ENCODE assay signal across 13 cellular contexts in the genomic region with DNA sequence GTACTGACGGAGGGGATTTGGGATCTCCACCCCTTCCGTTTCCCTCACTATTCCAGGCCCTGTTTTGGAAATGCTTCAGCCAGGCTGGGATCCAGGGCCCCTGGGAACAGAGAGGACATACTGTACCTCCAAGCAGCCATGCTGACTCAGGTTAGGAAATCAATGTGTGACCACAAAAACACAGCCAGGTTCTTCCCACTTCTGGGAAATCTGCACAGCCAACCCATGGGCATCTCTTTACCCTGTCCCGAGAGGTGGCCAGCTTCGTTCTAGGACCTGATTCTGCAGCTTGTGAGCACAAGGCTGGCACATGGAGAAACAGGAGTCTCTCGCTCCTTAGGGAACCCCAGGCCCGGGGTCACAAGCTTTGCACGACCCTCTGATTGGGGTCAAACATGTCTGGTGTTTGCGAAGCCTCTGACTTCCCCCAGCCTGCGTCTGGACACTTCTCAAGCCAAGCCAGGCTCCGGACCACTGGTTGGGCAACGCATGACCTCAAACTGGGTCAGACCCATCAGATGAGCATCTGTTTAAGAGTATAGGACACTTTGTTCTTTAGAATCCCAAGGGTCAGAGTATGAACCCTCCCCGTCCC. TPM values are rescaled to one million over a fixed set of nuclear protein-coding genes. Genes with fewer than 3 reads are reported as not detected.
DNase-seq lines count a peak whose midpoint lies in the region; ATAC-seq and TF ChIP-seq lines count a peak whose summit lies in the region.
"Had no signal": no experiment of that assay in that cellular context is flagged by ENCODE, and none has a peak within 500 bp of the region (broad histone marks: within the 10 kb centered on the region; RNA-seq: fewer than 3 reads in every experiment).

No MANE protein-coding gene starts in this region.

- WGBS in lung, 2 donors, result 77 to 78% methylated on average over 12 of the region's 12 CpGs
- WGBS in tibial nerve, 2 donors, result 38 to 53% methylated on average over 12 of the region's 12 CpGs

- peak; percentile 66 to 92 for TF ChIP-seq EP300 in tibial nerve (IDR thresholded peaks at IDR 0.05)

- DNase-seq in astrocyte of the hippocampus (ENCODE audit: low read depth, low spot score) (peak; percentile 71), foreskin fibroblast (peak; percentile 62 to 72), lung (ENCODE audit: low spot score) (peak; percentile 29), tibial nerve (ENCODE audit: low spot score in 2 of 2) (peak; percentile 75 to 90), NOMO-1 treated with dmso at 0.1 percent for 144 hours (lab: John Stamatoyannopoulos, UW; ENCODE audit: unreplicated experiment) (no peak), NCI-H1694 treated with DMSO at 0.1 percent for 48 hours (lab: John Stamatoyannopoulos, UW) (no peak)
- no peak for DNase-seq in stimulated activated CD4-positive, alpha-beta T cell treated with anti-CD3 and anti-CD28 coated beads, Interleukin-4, amount 100 ng/mL, for 24 hours
- DNase-seq: activated CD4-positive, alpha-beta T cell treated with anti-CD3 and anti-CD28 coated beads for 4 hours; CD4-positive, alpha-beta T cell; GOT3; T-cell had no signal

- TF ChIP-seq POLR2A in tibial nerve (IDR thresholded peaks at IDR 0.05), result no peak

- ATAC-seq in lung (ENCODE audit: insufficient read depth, low FRiP score) (no peak), HG02610 (IDR thresholded peaks at IDR 0.05; ENCODE audit: unreplicated experiment) (no peak)
- ATAC-seq: T-cell had no signal

- no peaks in the 10 kb centered on the region for H3K36me3 ChIP-seq in lung (ENCODE audit: control insufficient read depth in 2 of 2, insufficient read depth in 2 of 2, low read length in 2 of 2)
- H3K36me3 ChIP-seq in tibial nerve, result no peaks in the 10 kb centered on the region

- TF ChIP-seq CTCF in foreskin fibroblast (IDR thresholded peaks at IDR 0.05; ENCODE audit: low read depth, low read length), result no peak
- no peak for TF ChIP-seq CTCF in lung (IDR thresholded peaks at IDR 0.05; ENCODE audit: control extremely low read depth, extremely low read depth)
- peak in 1 of 5 experiments; percentile 9 for TF ChIP-seq CTCF in tibial nerve (IDR thresholded peaks at IDR 0.05)

- H3K9me3 ChIP-seq in lung (ENCODE audit: control insufficient read depth in 2 of 2, insufficient read depth in 1 of 2, low read length in 1 of 2), result no peaks in the 10 kb centered on the region
- H3K9me3 ChIP-seq in tibial nerve, result no peaks in the 10 kb centered on the region

- H3K27me3 ChIP-seq in lung (ENCODE audit: control insufficient read depth, insufficient read depth) (no peaks in the 10 kb centered on the region), tibial nerve (no peaks in the 10 kb centered on the region)

- no peak overlapping the region for H3K27ac ChIP-seq in lung (ENCODE audit: low read depth in 1 of 2, low read length in 1 of 2)
- peak overlapping the region in 1 of 4 donors; percentile 81 for H3K27ac ChIP-seq in tibial nerve

- no peak overlapping the region for H3K4me3 ChIP-seq in foreskin fibroblast (ENCODE audit: low read depth in 1 of 2, low read length in 2 of 2)
- H3K4me3 ChIP-seq in lung, result no peak overlapping the region
- no peak overlapping the region for H3K4me3 ChIP-seq in tibial nerve
- H3K4me3 ChIP-seq: skin epidermis had no signal

- H3K4me1 ChIP-seq in lung (ENCODE audit: control insufficient read depth in 2 of 2, insufficient read depth in 2 of 2, low read length in 2 of 2) (peaks cover 0 to 2% of the 10 kb centered on the region in 2 donors), tibial nerve (peaks cover 0 to 11% (median 1%) of the 10 kb centered on the region in 4 donors)

RNA-seq across cellular contexts. Expression of a gene that starts 8.3 kb away (rescaled TPM):
- 10 to 100 TPM in 1 of 2 donors, 1 to 10 TPM in 1; 7.0 to 13.8 TPM for total RNA-seq in lung
- polyA plus RNA-seq in lung, result 1 to 10 TPM; 3.2 to 5.4 TPM
- total RNA-seq in tibial nerve, result 10 to 100 TPM; 13.0 to 23.7 (median 16.9) TPM

RNA-seq across cellular contexts. Expression of a gene that starts 54.5 kb away (rescaled TPM):
- total RNA-seq in lung (10 to 100 TPM; 76.5 to 83.9 TPM), tibial nerve (10 to 100 TPM; 59.7 to 97.5 (median 86.7) TPM)
- polyA plus RNA-seq in lung, result 10 to 100 TPM; 36.7 to 76.1 TPM

Comparison
In these comparisons a context has a peak if more than half of its experiments do, and no peak if none do; other contexts are left out.
1. DNase-seq: peak in astrocyte of the hippocampus (single experiment), foreskin fibroblast (2 of 2), lung (single experiment) and tibial nerve (2 of 2); none in stimulated activated CD4-positive, alpha-beta T cell treated with anti-CD3 and anti-CD28 coated beads, Interleukin-4, amount 100 ng/mL, for 24 hours (single experiment), NOMO-1 treated with dmso at 0.1 percent for 144 hours (single experiment) and NCI-H1694 treated with DMSO at 0.1 percent for 48 hours (single experiment).